Comparison of ENCODE assay signal across 18 cellular contexts in the genomic region with DNA sequence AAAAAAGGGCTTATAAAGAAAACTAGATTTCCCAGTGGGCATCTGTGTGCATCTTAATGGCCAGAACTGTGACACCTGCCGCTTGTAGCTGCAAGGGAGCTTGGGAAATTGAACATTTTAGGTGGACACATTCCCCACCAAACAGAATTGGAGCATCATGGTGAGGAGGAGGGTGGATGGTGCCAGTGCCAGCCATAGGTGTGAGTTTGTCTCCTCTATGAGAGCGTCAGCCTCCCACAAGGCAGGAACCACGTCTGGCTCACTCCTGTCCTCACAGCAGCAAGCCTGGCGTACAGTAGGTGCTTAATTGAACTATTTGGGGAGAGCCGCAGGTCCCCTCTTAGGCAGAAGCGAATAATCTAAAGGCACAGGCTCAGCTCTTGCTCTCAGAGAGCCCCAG.
"Had no signal": no experiment of that assay in that cellular context is flagged by ENCODE, and none has a peak within 500 bp of the region (broad histone marks: within the 10 kb centered on the region; RNA-seq: fewer than 3 reads in every experiment).

No MANE protein-coding gene starts in this region.

- ATAC-seq: activated CD8-positive, alpha-beta T cell treated with anti-CD3 and anti-CD28 coated beads, Interleukin-2, amount 10 ng/mL, durations not matched to agents 7 days and 5 days; activated T-cell treated with anti-CD3 and anti-CD28 coated beads, Interleukin-2, amount 50 U/mL, for 4 hours; effector memory CD8-positive, alpha-beta T cell; foreskin keratinocyte; lower lobe of right lung; sciatic nerve had no signal

- DNase-seq: activated CD4-positive, alpha-beta T cell treated with anti-CD3 and anti-CD28 coated beads, Interleukin-2, amount 10 ng/mL, durations not matched to agents 24 days and 14 days; activated CD8-positive, alpha-beta T cell treated with anti-CD3 and anti-CD28 coated beads, Interleukin-2, amount 10 ng/mL, durations not matched to agents 7 days and 5 days; activated naive CD4-positive, alpha-beta T cell treated with anti-CD3 and anti-CD28 coated beads, Interleukin-2, amount 50 U/mL, for 16 hours; activated T-cell treated with anti-CD3 and anti-CD28 coated beads, Interleukin-2, amount 50 U/mL, for 4 hours; dermis blood vessel endothelial cell; effector memory CD8-positive, alpha-beta T cell; foreskin keratinocyte; glutamatergic neuron; hypothalamus; islet precursor cell; lower lobe of right lung; nephron progenitor cell; ovary; stimulated activated naive CD4-positive, alpha-beta T cell; T1000 had no signal

- H3K4me3 Mint-ChIP-seq: activated CD4-positive, alpha-beta T cell treated with anti-CD3 and anti-CD28 coated beads, Interleukin-2, amount 10 ng/mL, durations not matched to agents 24 days and 14 days; activated CD8-positive, alpha-beta T cell treated with anti-CD3 and anti-CD28 coated beads, Interleukin-2, amount 10 ng/mL, durations not matched to agents 7 days and 5 days; activated T-cell treated with anti-CD3 and anti-CD28 coated beads, Interleukin-2, amount 50 U/mL, for 4 hours; effector memory CD8-positive, alpha-beta T cell; nephron progenitor cell had no signal

- H3K36me3 ChIP-seq: ascending aorta, lower lobe of right lung, ovary, tibial nerve had no signal

- H3K9me3 ChIP-seq: ascending aorta, lower lobe of right lung, ovary had no signal

- H3K27me3 Mint-ChIP-seq: activated CD4-positive, alpha-beta T cell treated with anti-CD3 and anti-CD28 coated beads, Interleukin-2, amount 10 ng/mL, durations not matched to agents 24 days and 14 days had no signal

- H3K9me3 Mint-ChIP-seq: activated CD4-positive, alpha-beta T cell treated with anti-CD3 and anti-CD28 coated beads, Interleukin-2, amount 10 ng/mL, durations not matched to agents 24 days and 14 days; activated T-cell treated with anti-CD3 and anti-CD28 coated beads, Interleukin-2, amount 50 U/mL, for 4 hours; effector memory CD8-positive, alpha-beta T cell; nephron progenitor cell had no signal

- H3K27ac ChIP-seq: foreskin keratinocyte, lower lobe of right lung, ovary had no signal

- H3K27me3 ChIP-seq: ascending aorta, foreskin keratinocyte, ovary, tibial nerve had no signal

- H3K4me1 ChIP-seq: tibial nerve had no signal

- H3K27ac Mint-ChIP-seq: activated CD4-positive, alpha-beta T cell treated with anti-CD3 and anti-CD28 coated beads, Interleukin-2, amount 10 ng/mL, durations not matched to agents 24 days and 14 days; activated CD8-positive, alpha-beta T cell treated with anti-CD3 and anti-CD28 coated beads, Interleukin-2, amount 10 ng/mL, durations not matched to agents 7 days and 5 days; effector memory CD8-positive, alpha-beta T cell had no signal

- H3K4me3 ChIP-seq: ascending aorta, lower lobe of right lung, ovary, tibial nerve had no signal
